11 cellular contexts compared by ENCODE assay signal in the genomic region with DNA sequence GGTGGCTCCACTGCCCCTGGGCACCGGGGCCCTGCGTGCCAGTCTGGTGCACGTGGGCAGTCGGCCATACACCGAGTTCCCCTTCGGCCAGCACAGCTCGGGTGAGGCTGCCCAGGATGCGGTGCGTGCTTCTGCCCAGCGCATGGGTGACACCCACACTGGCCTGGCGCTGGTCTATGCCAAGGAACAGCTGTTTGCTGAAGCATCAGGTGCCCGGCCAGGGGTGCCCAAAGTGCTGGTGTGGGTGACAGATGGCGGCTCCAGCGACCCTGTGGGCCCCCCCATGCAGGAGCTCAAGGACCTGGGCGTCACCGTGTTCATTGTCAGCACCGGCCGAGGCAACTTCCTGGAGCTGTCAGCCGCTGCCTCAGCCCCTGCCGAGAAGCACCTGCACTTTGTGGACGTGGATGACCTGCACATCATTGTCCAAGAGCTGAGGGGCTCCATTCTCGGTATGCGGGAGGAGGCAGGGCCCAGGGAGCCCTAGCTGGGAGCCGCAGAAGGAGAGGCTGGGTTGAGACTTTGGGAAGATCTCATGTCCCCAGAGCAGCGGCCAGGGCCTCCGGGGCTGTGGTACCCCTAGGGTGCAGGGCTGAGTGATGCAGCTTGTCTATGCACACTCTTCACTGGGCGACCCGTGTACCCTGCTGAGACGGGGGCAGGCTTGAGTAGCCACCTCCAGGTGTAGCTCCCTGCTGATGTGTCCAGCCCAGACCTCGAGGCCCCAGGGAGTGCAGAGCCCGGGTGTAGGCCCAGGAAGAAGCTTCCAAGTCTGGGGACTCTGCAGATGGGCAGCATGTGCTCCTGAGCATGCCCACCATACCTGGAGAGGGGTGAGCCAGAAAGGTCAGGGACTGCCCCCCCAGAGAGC. TPM values are rescaled to one million over a fixed set of nuclear protein-coding genes. Genes with fewer than 3 reads are reported as not detected.
DNase-seq lines count a peak whose midpoint lies in the region; ATAC-seq and TF ChIP-seq lines count a peak whose summit lies in the region.
"Had no signal": no experiment of that assay in that cellular context is flagged by ENCODE, and none has a peak within 500 bp of the region (broad histone marks: within the 10 kb centered on the region; RNA-seq: fewer than 3 reads in every experiment).

No MANE protein-coding gene starts in this region.

- H3K9me3 ChIP-seq in right cardiac atrium (ENCODE audit: control insufficient read depth, low read length) = no peaks in the 10 kb centered on the region
- H3K9me3 ChIP-seq: adrenal gland had no signal

- no peaks in the 10 kb centered on the region for H3K27me3 ChIP-seq in right cardiac atrium (ENCODE audit: control insufficient read depth, insufficient read depth)
- H3K27me3 ChIP-seq: adrenal gland had no signal

- peaks cover 3% of the 10 kb centered on the region for H3K4me1 ChIP-seq in right cardiac atrium (ENCODE audit: control insufficient read depth, insufficient read depth, low read length)

- TF ChIP-seq POLR2A in erythroblast (IDR thresholded peaks at IDR 0.05; ENCODE audit: low read length) = no peak

- no peak for ATAC-seq in right cardiac atrium
- ATAC-seq: activated CD8-positive, alpha-beta memory T cell treated with anti-CD3 and anti-CD28 coated beads, Interleukin-2, amount 10 ng/mL, durations not matched to agents 7 days and 5 days had no signal

- peak overlapping the region; percentile 55 for H3K27ac ChIP-seq in 22Rv1
- H3K27ac ChIP-seq in right cardiac atrium (ENCODE audit: low read length) = no peak overlapping the region
- H3K27ac ChIP-seq: adrenal gland had no signal

- intact Hi-C loops in right cardiac atrium (cut with DNase I) = no loop called here

- DNase-seq in HT-29 (ENCODE audit: low spot score) (peak; percentile 32), right cardiac atrium (peak in 2 of 3 donors; percentile 50 to 62), erythroblast (lab: John Stamatoyannopoulos, UW) (no peak), NCI-H446 (lab: John Stamatoyannopoulos, UW) (no peak), DMS 273 treated with DMSO at 0.1 percent for 48 hours (lab: John Stamatoyannopoulos, UW) (no peak)
- DNase-seq: activated CD8-positive, alpha-beta memory T cell treated with anti-CD3 and anti-CD28 coated beads, Interleukin-2, amount 10 ng/mL, durations not matched to agents 7 days and 5 days; islet precursor cell; NCI-H446 treated with DMSO at 0.1 percent for 48 hours; SW 1271 had no signal

- H3K4me3 ChIP-seq in right cardiac atrium (ENCODE audit: low read length) = no peak overlapping the region

- 74% methylated on average over 31 of the region's 31 CpGs for WGBS in right cardiac atrium

- TF ChIP-seq CTCF in 22Rv1 (IDR thresholded peaks at IDR 0.05) = no peak

RNA-seq across cellular contexts. Expression of gene VWA1, which starts 1.8 kb away (rescaled TPM):
- total RNA-seq in HT-29 (2014; rRNA removed; shearing (Covaris generic)) = 220 and 232 TPM in 2 replicates
- total RNA-seq in right cardiac atrium = 10 to 100 TPM; 25.0 to 38.6 (median 25.6) TPM
- 17.3 TPM for polyA plus RNA-seq in right cardiac atrium

RNA-seq across cellular contexts. Expression of gene ATAD3C, which starts 12.2 kb away (rescaled TPM):
- 2.3 and 3.1 TPM in 2 replicates for total RNA-seq in HT-29 (2014; rRNA removed; shearing (Covaris generic))
- 1 to 10 TPM; 1.3 to 3.4 (median 2.2) TPM for total RNA-seq in right cardiac atrium
- polyA plus RNA-seq in right cardiac atrium = 0.52 TPM

RNA-seq across cellular contexts. Expression of gene ANKRD65, which starts 16.2 kb away (rescaled TPM):
- 0.44 and 1.4 TPM in 2 replicates for total RNA-seq in HT-29 (2014; rRNA removed; shearing (Covaris generic))
- 1 to 10 TPM; 1.6 to 3.6 (median 2.9) TPM for total RNA-seq in right cardiac atrium
- polyA plus RNA-seq in right cardiac atrium = 4.5 TPM
- total RNA-seq: activated CD8-positive, alpha-beta memory T cell treated with anti-CD3 and anti-CD28 coated beads, Interleukin-2, amount 10 ng/mL, durations not matched to agents 7 days and 5 days had no signal

RNA-seq across cellular contexts. Expression of gene MRPL20, which starts 30.2 kb away (rescaled TPM):
- total RNA-seq in HT-29 (2014; rRNA removed; shearing (Covaris generic)) = 235 and 276 TPM in 2 replicates
- 100 to 1,000 TPM; 121 to 144 (median 132) TPM for total RNA-seq in right cardiac atrium
- 190 TPM for polyA plus RNA-seq in right cardiac atrium

RNA-seq across cellular contexts. Expression of gene ATAD3B, which starts 34.3 kb away (rescaled TPM):
- total RNA-seq in HT-29 (2014; rRNA removed; shearing (Covaris generic)) = 102 and 111 TPM in 2 replicates
- total RNA-seq in right cardiac atrium = 10 to 100 TPM in 1 of 4 donors, 1 to 10 TPM in 3; 5.6 to 11.4 (median 8.8) TPM
- polyA plus RNA-seq in right cardiac atrium = 8.3 TPM

Comparison
In these comparisons a context has a peak if more than half of its experiments do, and no peak if none do; other contexts are left out.
1. DNase-seq: peak in HT-29 (single experiment) and right cardiac atrium (2 of 3); none in erythroblast (0 of 2), NCI-H446 (0 of 2) and DMS 273 treated with DMSO at 0.1 percent for 48 hours (single experiment).